ENCODE assay signal across 1 cellular context in genomic region chr17:20987511-20987910, GRCh38.
TF ChIP-seq lines count a peak whose summit lies in the region.

No MANE protein-coding gene starts in this region.

TF ChIP-seq in H1, 55 proteins besides CTCF, POLR2A, EP300 and RAD21 (continued from another document):
- TF ChIP-seq JUND (IDR thresholded peaks at IDR 0.05; ENCODE audit: low read length) (no peak), SP4 (IDR thresholded peaks at IDR 0.05; ENCODE audit: low read length) (no peak)
TF ChIP-seq in H1: peak in this region for 0.
